ENCODE assay signal across 18 cellular contexts in the genomic region with DNA sequence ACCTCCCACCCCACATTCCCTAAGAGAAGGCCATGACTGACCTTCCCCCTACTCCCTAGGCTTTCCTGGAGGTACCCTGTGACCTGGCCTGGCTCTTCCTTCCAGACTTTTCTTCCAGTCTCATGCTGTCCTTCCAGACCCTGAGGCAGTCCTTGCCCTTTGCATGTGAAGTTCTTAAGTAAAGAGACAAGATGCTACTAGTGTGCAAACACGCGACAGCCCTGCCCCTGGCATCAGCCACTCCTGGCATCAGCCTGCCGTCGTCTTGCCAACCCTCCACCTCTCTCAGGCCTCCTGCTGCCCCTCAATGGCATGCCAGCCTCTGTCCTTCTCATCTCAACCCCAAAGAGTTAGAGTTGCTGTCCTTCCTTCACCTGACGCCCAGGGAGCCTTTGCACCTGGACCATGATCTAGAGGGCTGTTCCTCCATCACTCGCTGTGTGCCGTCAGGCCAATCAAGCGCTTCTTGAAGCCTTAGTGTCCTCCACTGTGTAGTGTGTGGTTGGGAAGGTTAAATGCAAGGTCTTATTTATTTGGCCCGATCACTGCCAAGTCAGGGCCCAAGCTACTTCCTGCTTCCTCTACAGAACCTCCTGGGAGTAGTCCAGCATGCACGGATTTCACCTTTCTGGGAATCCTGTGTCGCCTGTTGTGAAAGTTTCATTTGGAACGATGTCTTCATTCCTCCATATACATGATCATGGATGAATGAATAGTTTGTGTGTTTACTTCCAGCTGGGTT.
DNase-seq lines count a peak whose midpoint lies in the region; ATAC-seq, FAIRE-seq and TF ChIP-seq lines count a peak whose summit lies in the region.
"Had no signal": no experiment of that assay in that cellular context is flagged by ENCODE, and none has a peak within 500 bp of the region (broad histone marks: within the 10 kb centered on the region; RNA-seq: fewer than 3 reads in every experiment).

No MANE protein-coding gene starts in this region.

- FAIRE-seq in kidney (lab: Jason Lieb, UNC): no peak
- FAIRE-seq: D721Med, G401.6, TTC549 had no signal

- TF ChIP-seq CTCF in LNCaP clone FGC (IDR thresholded peaks at IDR 0.05; ENCODE audit: control insufficient read depth, extremely low read depth, insufficient read depth) (no peak), kidney (IDR thresholded peaks at IDR 0.05; ENCODE audit: borderline replicate concordance, extremely low read depth, insufficient read depth) (no peak), progenitor cell of endocrine pancreas (IDR thresholded peaks at IDR 0.05; ENCODE audit: unreplicated experiment) (no peak)

- no peak overlapping the region for H3K4me3 ChIP-seq in LNCaP clone FGC (ENCODE audit: low read depth, low read length)
- no peak overlapping the region for H3K4me3 ChIP-seq in kidney (ENCODE audit: low read length in 2 of 2)
- H3K4me3 ChIP-seq: spleen, thoracic aorta had no signal

- peaks cover 43% of the 10 kb centered on the region for H3K4me1 Mint-ChIP-seq in progenitor cell of endocrine pancreas (ENCODE audit: low read depth)
- no peaks in the 10 kb centered on the region for H3K4me1 Mint-ChIP-seq in activated naive CD4-positive, alpha-beta T cell treated with anti-CD3 and anti-CD28 coated beads for 36 hours (ENCODE audit: low read depth)

- peaks cover 30 to 32% of the 10 kb centered on the region in 2 donors for H3K4me1 ChIP-seq in kidney (ENCODE audit: control insufficient read depth in 1 of 2, insufficient read depth in 1 of 2, low read depth in 1 of 2, low read length in 2 of 2)
- H3K4me1 ChIP-seq: spleen had no signal

- no peaks in the 10 kb centered on the region for H3K9me3 ChIP-seq in kidney (ENCODE audit: control insufficient read depth in 1 of 2, low read length in 2 of 2)
- H3K9me3 ChIP-seq: spleen, thoracic aorta had no signal

- intact Hi-C loops in kidney (cut with DNase I): no loop called here
- intact Hi-C loops in activated naive CD4-positive, alpha-beta T cell treated with anti-CD3 and anti-CD28 coated beads for 36 hours (cut with micrococcal nuclease): no loop called here

- CTCF ChIA-PET in activated naive CD4-positive, alpha-beta T cell treated with anti-CD3 and anti-CD28 coated beads for 36 hours (lab: Charles Lee): no interaction called here

- no peaks in the 10 kb centered on the region for H3K9me3 Mint-ChIP-seq in progenitor cell of endocrine pancreas (ENCODE audit: low read depth)
- no peaks in the 10 kb centered on the region for H3K9me3 Mint-ChIP-seq in activated naive CD4-positive, alpha-beta T cell treated with anti-CD3 and anti-CD28 coated beads for 36 hours

- H3K27ac ChIP-seq in kidney (ENCODE audit: low read depth in 2 of 2, low read length in 2 of 2): peak overlapping the region; percentile 45 to 70
- H3K27ac ChIP-seq: brain microvascular endothelial cell, spleen, thoracic aorta had no signal

- H3K36me3 Mint-ChIP-seq in progenitor cell of endocrine pancreas (ENCODE audit: insufficient read depth): no peaks in the 10 kb centered on the region
- no peaks in the 10 kb centered on the region for H3K36me3 Mint-ChIP-seq in activated naive CD4-positive, alpha-beta T cell treated with anti-CD3 and anti-CD28 coated beads for 36 hours (ENCODE audit: low read depth)

- in situ Hi-C loops in T47D (cut with HindIII; ENCODE audit: low pct_unique_long_range_greater_than_20kb, low sequenced_read_pairs): no loop called here

- H3K4me3 Mint-ChIP-seq in progenitor cell of endocrine pancreas (ENCODE audit: low read depth): no peak overlapping the region
- H3K4me3 Mint-ChIP-seq in activated naive CD4-positive, alpha-beta T cell treated with anti-CD3 and anti-CD28 coated beads for 36 hours: no peak overlapping the region

- ATAC-seq in HG02798 (IDR thresholded peaks at IDR 0.05; ENCODE audit: poor library complexity, unreplicated experiment): no peak
- ATAC-seq: Panc1 had no signal

- no peaks in the 10 kb centered on the region for H3K27me3 Mint-ChIP-seq in progenitor cell of endocrine pancreas
- H3K27me3 Mint-ChIP-seq in activated naive CD4-positive, alpha-beta T cell treated with anti-CD3 and anti-CD28 coated beads for 36 hours (ENCODE audit: low read depth): no peaks in the 10 kb centered on the region

- H3K27ac Mint-ChIP-seq in progenitor cell of endocrine pancreas: peak overlapping the region; percentile 53
- H3K27ac Mint-ChIP-seq in activated naive CD4-positive, alpha-beta T cell treated with anti-CD3 and anti-CD28 coated beads for 36 hours: no peak overlapping the region

- peak; percentile 99 for DNase-seq in LNCaP clone FGC (ENCODE audit: low read depth)
- peak; percentile 62 to 97 for DNase-seq in T47D (ENCODE audit: low read depth in 1 of 2, low spot score in 1 of 2)
- no peak for DNase-seq in kidney
- no peak for DNase-seq in progenitor cell of endocrine pancreas (ENCODE audit: low spot score, unreplicated experiment)
- DNase-seq in HuH-7.5 (ENCODE audit: low spot score): no peak
- DNase-seq in activated gamma-delta T cell treated with Interleukin-2 at 50 U/mL for 16 hours: no peak
- no peak for DNase-seq in activated naive CD4-positive, alpha-beta T cell treated with anti-CD3 and anti-CD28 coated beads for 36 hours
- DNase-seq: activated CD4-positive, alpha-beta T cell treated with anti-CD3 and anti-CD28 coated beads for 48 hours; activated naive CD4-positive, alpha-beta T cell; brain microvascular endothelial cell; NCI-H526 treated with DMSO at 0.1 percent for 48 hours; spleen had no signal

- no peak overlapping the region for H3K9ac ChIP-seq in kidney (ENCODE audit: low read length in 2 of 2)

- H3K36me3 ChIP-seq in kidney (ENCODE audit: control insufficient read depth in 1 of 2, insufficient read depth in 2 of 2, low read length in 2 of 2): no peaks in the 10 kb centered on the region
- H3K36me3 ChIP-seq: brain microvascular endothelial cell, spleen, thoracic aorta had no signal

Comparison
In these comparisons a context has a peak if more than half of its experiments do, and no peak if none do; other contexts are left out.
1. DNase-seq: peak in LNCaP clone FGC (single experiment) and T47D (2 of 2); none in kidney (single experiment), progenitor cell of endocrine pancreas (single experiment), HuH-7.5 (single experiment), activated gamma-delta T cell treated with Interleukin-2 at 50 U/mL for 16 hours (single experiment) and activated naive CD4-positive, alpha-beta T cell treated with anti-CD3 and anti-CD28 coated beads for 36 hours (single experiment).